ENCODE assay signal across 11 cellular contexts in the genomic region with DNA sequence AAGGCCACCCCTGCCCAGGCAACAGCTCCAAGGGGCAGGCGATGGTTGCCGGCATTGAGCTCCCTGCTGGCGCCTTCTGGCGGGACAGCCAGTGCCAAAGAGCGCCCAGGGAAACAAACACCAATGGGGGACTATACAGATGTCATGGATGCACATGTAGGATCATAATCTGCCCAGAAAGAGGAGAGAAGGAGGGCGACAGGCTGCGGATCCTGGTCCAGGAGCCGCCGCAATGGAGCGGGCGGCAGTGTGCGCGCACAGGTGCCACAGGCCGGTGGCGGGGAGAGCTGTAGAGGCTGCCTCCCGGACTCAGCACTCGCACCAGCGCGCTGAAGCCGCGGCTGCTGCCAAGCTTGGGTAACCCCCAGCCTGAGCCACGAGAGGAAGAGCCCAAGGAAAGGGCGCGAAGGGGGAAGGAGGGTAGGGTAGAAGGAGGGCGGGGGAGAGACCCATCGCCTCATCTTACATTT. TPM values are rescaled to one million over a fixed set of nuclear protein-coding genes. Genes with fewer than 3 reads are reported as not detected.
A peak's percentile ranks its signal among the peaks of the same experiment; 100 is the strongest.
DNase-seq lines count a peak whose midpoint lies in the region; ATAC-seq and TF ChIP-seq lines count a peak whose summit lies in the region.
"Had no signal": no experiment of that assay in that cellular context is flagged by ENCODE, and none has a peak within 500 bp of the region (broad histone marks: within the 10 kb centered on the region; RNA-seq: fewer than 3 reads in every experiment).

No MANE protein-coding gene starts in this region.

- H3K27ac Mint-ChIP-seq in activated T-helper 1 cell treated with anti-CD3 and anti-CD28 coated beads, Interleukin-12 subunit alpha, Interleukin-12 subunit beta, Interleukin-2, Interleukin-4 antibody, amounts not matched to agents 30 ng/mL and 10 ng/mL and 1 ng/mL, durations not matched to agents 14 hours and 24 hours and 36 hours = no peak overlapping the region
- H3K27ac Mint-ChIP-seq: B cell had no signal

- H3K4me3 Mint-ChIP-seq in activated T-helper 1 cell treated with anti-CD3 and anti-CD28 coated beads, Interleukin-12 subunit alpha, Interleukin-12 subunit beta, Interleukin-2, Interleukin-4 antibody, amounts not matched to agents 30 ng/mL and 10 ng/mL and 1 ng/mL, durations not matched to agents 14 hours and 24 hours and 36 hours = no peak overlapping the region
- H3K4me3 Mint-ChIP-seq: B cell, naive B cell had no signal

- ATAC-seq in body of pancreas = peak; percentile 74
- no peak for ATAC-seq in GM21786 (IDR thresholded peaks at IDR 0.05; ENCODE audit: unreplicated experiment)
- ATAC-seq: PC-3 had no signal

- H3K4me3 ChIP-seq in body of pancreas = peak overlapping the region; percentile 12 to 36

- H3K27me3 ChIP-seq in body of pancreas = no peaks in the 10 kb centered on the region

- peak in 2 of 3 donors; percentile 7 to 69 for TF ChIP-seq POLR2A in body of pancreas (IDR thresholded peaks at IDR 0.05)

- peak in 3 of 7 experiments; percentile 4 to 12 (median 9) for TF ChIP-seq CTCF in body of pancreas (IDR thresholded peaks at IDR 0.05)

- H3K9me3 Mint-ChIP-seq in activated T-helper 1 cell treated with anti-CD3 and anti-CD28 coated beads, Interleukin-12 subunit alpha, Interleukin-12 subunit beta, Interleukin-2, Interleukin-4 antibody, amounts not matched to agents 30 ng/mL and 10 ng/mL and 1 ng/mL, durations not matched to agents 14 hours and 24 hours and 36 hours = no peaks in the 10 kb centered on the region

- peaks cover 23% of the 10 kb centered on the region for H3K27me3 Mint-ChIP-seq in activated T-helper 1 cell treated with anti-CD3 and anti-CD28 coated beads, Interleukin-12 subunit alpha, Interleukin-12 subunit beta, Interleukin-2, Interleukin-4 antibody, amounts not matched to agents 30 ng/mL and 10 ng/mL and 1 ng/mL, durations not matched to agents 14 hours and 24 hours and 36 hours (ENCODE audit: insufficient read depth)

- no peaks in the 10 kb centered on the region for H3K4me1 Mint-ChIP-seq in activated T-helper 1 cell treated with anti-CD3 and anti-CD28 coated beads, Interleukin-12 subunit alpha, Interleukin-12 subunit beta, Interleukin-2, Interleukin-4 antibody, amounts not matched to agents 30 ng/mL and 10 ng/mL and 1 ng/mL, durations not matched to agents 14 hours and 24 hours and 36 hours (ENCODE audit: low read depth)
- H3K4me1 Mint-ChIP-seq: B cell, naive B cell had no signal

- H3K27ac ChIP-seq in body of pancreas = peak overlapping the region in 2 of 4 donors; percentile 76 to 85

- no peaks in the 10 kb centered on the region for H3K36me3 Mint-ChIP-seq in activated T-helper 1 cell treated with anti-CD3 and anti-CD28 coated beads, Interleukin-12 subunit alpha, Interleukin-12 subunit beta, Interleukin-2, Interleukin-4 antibody, amounts not matched to agents 30 ng/mL and 10 ng/mL and 1 ng/mL, durations not matched to agents 14 hours and 24 hours and 36 hours (ENCODE audit: low read depth)

- no peaks in the 10 kb centered on the region for H3K36me3 ChIP-seq in body of pancreas (replicated peaks in 1 of 2; ENCODE audit: insufficient read depth in 1 of 2, low read depth in 2 of 2)

- no peaks in the 10 kb centered on the region for H3K9me3 ChIP-seq in body of pancreas

- WGBS in body of pancreas, 2 donors = 1% methylated on average over 26 of the region's 26 CpGs

- peaks cover 6% of the 10 kb centered on the region for H3K4me1 ChIP-seq in body of pancreas

- peak in 13 of 14 donors; percentile 84 to 95 (median 91) for DNase-seq in C1 segment of cervical spinal cord (lab: John Stamatoyannopoulos, UW)
- peak; percentile 69 for DNase-seq in NCI-H128 (lab: John Stamatoyannopoulos, UW; ENCODE audit: unreplicated experiment)
- peak; percentile 13 to 74 (median 40) for DNase-seq in body of pancreas
- peak; percentile 93 for DNase-seq in midbrain (lab: John Stamatoyannopoulos, UW)
- no peak for DNase-seq in A172 (ENCODE audit: low spot score)
- no peak for DNase-seq in activated T-helper 1 cell treated with anti-CD3 and anti-CD28 coated beads, Interleukin-12 subunit alpha, Interleukin-12 subunit beta, Interleukin-2, Interleukin-4 antibody, amounts not matched to agents 30 ng/mL and 10 ng/mL and 1 ng/mL, durations not matched to agents 14 hours and 24 hours and 36 hours (ENCODE audit: low spot score)
- no peak for DNase-seq in activated CD4-positive, CD25-positive, alpha-beta regulatory T cell treated with anti-CD3 and anti-CD28 coated beads, Interleukin-2, amount 50 U/mL, for 72 hours
- DNase-seq: naive B cell, PC-3 had no signal

- intact Hi-C loops in body of pancreas (cut with DNase I) = no loop called here
- intact Hi-C loops in activated T-helper 1 cell treated with anti-CD3 and anti-CD28 coated beads, Interleukin-12 subunit alpha, Interleukin-12 subunit beta, Interleukin-2, Interleukin-4 antibody, amounts not matched to agents 30 ng/mL and 10 ng/mL and 1 ng/mL, durations not matched to agents 14 hours and 24 hours and 36 hours (cut with micrococcal nuclease) = no loop called here

RNA-seq across cellular contexts. Expression of gene FUT9, which starts 0.4 kb away (rescaled TPM):
- 1 to 10 TPM in 1 of 2 donors, under 1 TPM in 1; 0.26 to 9.2 TPM for total RNA-seq in body of pancreas
- not detected in 2 replicates for total RNA-seq in A172 (2014; rRNA removed; shearing (Covaris generic))
- not detected in 2 replicates for total RNA-seq in activated T-helper 1 cell treated with anti-CD3 and anti-CD28 coated beads, Interleukin-12 subunit alpha, Interleukin-12 subunit beta, Interleukin-2, Interleukin-4 antibody, amounts not matched to agents 30 ng/mL and 10 ng/mL and 1 ng/mL, durations not matched to agents 14 hours and 24 hours and 36 hours
- total RNA-seq: B cell had no signal

Comparison
In these comparisons a context has a peak if more than half of its experiments do, and no peak if none do; other contexts are left out.
1. DNase-seq: peak in C1 segment of cervical spinal cord (13 of 14), NCI-H128 (single experiment), body of pancreas (4 of 4) and midbrain (single experiment); none in A172 (single experiment), activated T-helper 1 cell treated with anti-CD3 and anti-CD28 coated beads, Interleukin-12 subunit alpha, Interleukin-12 subunit beta, Interleukin-2, Interleukin-4 antibody, amounts not matched to agents 30 ng/mL and 10 ng/mL and 1 ng/mL, durations not matched to agents 14 hours and 24 hours and 36 hours (single experiment) and activated CD4-positive, CD25-positive, alpha-beta regulatory T cell treated with anti-CD3 and anti-CD28 coated beads, Interleukin-2, amount 50 U/mL, for 72 hours (single experiment).